21 cellular contexts compared by ENCODE assay signal in genomic region chr20:20872420-20872819, GRCh38.
"Had no signal": no experiment of that assay in that cellular context is flagged by ENCODE, and none has a peak within 500 bp of the region (broad histone marks: within the 10 kb centered on the region; RNA-seq: fewer than 3 reads in every experiment).

No MANE protein-coding gene starts in this region.

- ATAC-seq: activated naive CD4-positive, alpha-beta T cell treated with anti-CD3 and anti-CD28 coated beads, Interleukin-2, amount 50 U/mL, for 72 hours; activated naive CD8-positive, alpha-beta T cell treated with anti-CD3 and anti-CD28 coated beads, Interleukin-2, amount 50 U/mL, for 24 hours; activated T-cell treated with anti-CD3 and anti-CD28 coated beads, Interleukin-2, amount 50 U/mL, for 4 hours; PC-3 had no signal

- DNase-seq: activated B cell treated with CpG ODN at 0.5 μM for 24 hours; activated CD4-positive, alpha-beta memory T cell treated with anti-CD3 and anti-CD28 coated beads for 36 hours; activated CD4-positive, alpha-beta T cell treated with anti-CD3 and anti-CD28 coated beads for 1 hour; activated CD4-positive, alpha-beta T cell treated with anti-CD3 and anti-CD28 coated beads, Interleukin-2, amount 10 ng/mL, durations not matched to agents 24 days and 14 days; activated CD8-positive, alpha-beta memory T cell treated with anti-CD3 and anti-CD28 coated beads for 24 hours; activated effector memory CD4-positive, alpha-beta T cell treated with anti-CD3 and anti-CD28 coated beads, Interleukin-2, amount 50 U/mL, for 16 hours; activated naive CD4-positive, alpha-beta T cell treated with Interleukin-2 at 50 U/mL for 16 hours; activated naive CD8-positive, alpha-beta T cell treated with anti-CD3 and anti-CD28 coated beads, Interleukin-2, amount 50 U/mL, for 24 hours; activated T-cell treated with anti-CD3 and anti-CD28 coated beads, Interleukin-2, amount 50 U/mL, for 4 hours; amniotic stem cell; MM.1S; NCI-H1105 treated with DMSO at 0.1 percent for 48 hours; NCI-H1436 treated with DMSO at 0.1 percent for 48 hours; NCI-H1930; NCI-H226; NCI-H526; PC-3; SHP77; T-helper 2 cell; T1000 had no signal
